In genomic region chr17:79011451-79012147, GRCh38 we compare ENCODE assay signal across 14 cellular contexts. TPM values are rescaled to one million over a fixed set of nuclear protein-coding genes. Genes with fewer than 3 reads are reported as not detected.
DNase-seq lines count a peak whose midpoint lies in the region; ATAC-seq, FAIRE-seq and TF ChIP-seq lines count a peak whose summit lies in the region.
"Had no signal": no experiment of that assay in that cellular context is flagged by ENCODE, and none has a peak within 500 bp of the region (broad histone marks: within the 10 kb centered on the region; RNA-seq: fewer than 3 reads in every experiment).

No MANE protein-coding gene starts in this region.

- peaks cover 2% of the 10 kb centered on the region; the same call in 1 of the 2 replicates for H4K20me1 ChIP-seq in K562 (replicated peaks; ENCODE audit: control insufficient read depth, insufficient read depth, low read length)

- no peak overlapping the region for H3K9ac ChIP-seq in K562 (ENCODE audit: insufficient read depth in 1 of 2, low read depth in 2 of 2, low read length in 2 of 2)

- no peak for TF ChIP-seq CTCF in MCF 10A (IDR thresholded peaks at IDR 0.05; ENCODE audit: unreplicated experiment)
- TF ChIP-seq CTCF in breast epithelium (IDR thresholded peaks at IDR 0.05) = no peak
- no peak for TF ChIP-seq CTCF in K562 (IDR thresholded peaks at IDR 0.05 in 2 of 3, conservative IDR thresholded peaks at IDR 0.05 in 1 of 3; ENCODE audit: insufficient read depth in 2 of 3, low read depth in 1 of 3, low read length in 3 of 3)
- no peak for TF ChIP-seq CTCF in type B pancreatic cell (conservative IDR thresholded peaks at IDR 0.05)

- H3K27ac ChIP-seq in breast epithelium = no peak overlapping the region
- H3K27ac ChIP-seq in K562 (ENCODE audit: extremely low read depth, low read depth, low read length) = no peak overlapping the region
- H3K27ac ChIP-seq: heart left ventricle had no signal

- peaks cover 3% of the 10 kb centered on the region for H3K9me1 ChIP-seq in K562 (ENCODE audit: control insufficient read depth, insufficient read depth, low read length)

- WGBS in K562 (ENCODE audit: insufficient coverage, low coverage, missing lambda C conversion rate) = 9% methylated on average over 5 of the region's 5 CpGs

- H3K36me3 ChIP-seq in breast epithelium = no peaks in the 10 kb centered on the region
- peaks cover 11% of the 10 kb centered on the region; the same call in 2 of the 3 replicates for H3K36me3 ChIP-seq in K562 (ENCODE audit: control insufficient read depth, insufficient read depth, low read length)

- in situ Hi-C loops in K562 (cut with MboI) = no loop called here

- no peak for FAIRE-seq in K562 (lab: Jason Lieb, UNC)

- BruUV-seq in MCF 10A (replicated peaks; lab: Mats Ljungman, UMichigan) = no TSS peak
- no TSS peak for BruUV-seq in K562 (replicated peaks; lab: Mats Ljungman, UMichigan)

- POLR2A ChIA-PET in MCF 10A (lab: Yijun Ruan, JAX) (interaction anchor here (0.5 to 1.5 kb wide), 2 partner anchors 14 to 25 kb away, joined by 3 to 4 read pairs; no protein-coding TSS in a partner anchor), K562 (lab: Yijun Ruan, JAX) (no interaction called here)

- ATAC-seq in K562 (no peak; the same call in 2 of the 3 replicates), GM18519 (IDR thresholded peaks at IDR 0.05; ENCODE audit: low FRiP score, unreplicated experiment) (no peak), GM21360 (IDR thresholded peaks at IDR 0.05; ENCODE audit: unreplicated experiment) (no peak)
- ATAC-seq: heart left ventricle had no signal

- H2AFZ ChIP-seq in K562 (ENCODE audit: low read depth, low read length) = peak overlapping the region; percentile 51

- no peaks in the 10 kb centered on the region for H3K27me3 ChIP-seq in breast epithelium
- H3K27me3 ChIP-seq in K562 (ENCODE audit: control insufficient read depth in 2 of 2, insufficient read depth in 2 of 2, low read length in 2 of 2) = no peaks in the 10 kb centered on the region
- H3K27me3 ChIP-seq: heart left ventricle had no signal

- H3K4me3 Mint-ChIP-seq in MCF 10A (ENCODE audit: unreplicated experiment) = peak overlapping the region; percentile 13
- H3K4me3 Mint-ChIP-seq in immature natural killer cell = peak overlapping the region in 4 of 5 donors; percentile 86 to 94 (median 92)
- peak overlapping the region; percentile 88 for H3K4me3 Mint-ChIP-seq in type B pancreatic cell

- H3K4me1 ChIP-seq in breast epithelium (peaks cover 6 to 14% of the 10 kb centered on the region in 2 donors), K562 (replicated peaks in 1 of 2; ENCODE audit: control insufficient read depth in 2 of 2, insufficient read depth in 2 of 2, low read length in 2 of 2) (peaks cover 23 to 25% of the 10 kb centered on the region in 2 experiments)

- H3K27me3 Mint-ChIP-seq in MCF 10A (ENCODE audit: insufficient read depth, unreplicated experiment) = no peaks in the 10 kb centered on the region
- peaks cover 18 to 31% (median 23%) of the 10 kb centered on the region in 3 donors for H3K27me3 Mint-ChIP-seq in immature natural killer cell (ENCODE audit: low read depth in 3 of 3)
- no peaks in the 10 kb centered on the region for H3K27me3 Mint-ChIP-seq in type B pancreatic cell

- H3K9me3 Mint-ChIP-seq in MCF 10A (ENCODE audit: unreplicated experiment) = peaks cover 7% of the 10 kb centered on the region
- H3K9me3 Mint-ChIP-seq in immature natural killer cell = no peaks in the 10 kb centered on the region
- H3K9me3 Mint-ChIP-seq in type B pancreatic cell = peaks cover 5% of the 10 kb centered on the region

- no peak overlapping the region; the same call in 1 of the 2 replicates for H3K4me2 ChIP-seq in K562 (ENCODE audit: insufficient read depth, low read length)

- H3K36me3 Mint-ChIP-seq in MCF 10A (ENCODE audit: insufficient read depth, unreplicated experiment) (peaks cover 6% of the 10 kb centered on the region), immature natural killer cell (peaks cover 0 to 3% (median 0%) of the 10 kb centered on the region in 3 donors), type B pancreatic cell (peaks cover 4% of the 10 kb centered on the region)

- peaks cover 30% of the 10 kb centered on the region for H3K79me2 ChIP-seq in K562 (ENCODE audit: control insufficient read depth, insufficient read depth, low read length)

- peaks cover 26% of the 10 kb centered on the region for H3K4me1 Mint-ChIP-seq in MCF 10A (ENCODE audit: insufficient read depth, unreplicated experiment)
- peaks cover 33 to 37% of the 10 kb centered on the region in 2 donors for H3K4me1 Mint-ChIP-seq in immature natural killer cell
- peaks cover 30% of the 10 kb centered on the region for H3K4me1 Mint-ChIP-seq in type B pancreatic cell (ENCODE audit: unreplicated experiment)

- TF ChIP-seq RAD21 in K562 (CRISPR knock-in tag; conservative IDR thresholded peaks at IDR 0.05 in 1 of 2, IDR thresholded peaks at IDR 0.05 in 1 of 2) = peak in 1 of 2 experiments; percentile 30; a peak in 1 of 4 replicates

- H3K9me3 ChIP-seq in breast epithelium (no peaks in the 10 kb centered on the region), K562 (replicated peaks; ENCODE audit: control insufficient read depth, insufficient read depth, low read depth, low read length) (no peaks in the 10 kb centered on the region)
- H3K9me3 ChIP-seq: heart left ventricle had no signal

- no peak for DNase-seq in MCF 10A (ENCODE audit: unreplicated experiment)
- no peak for DNase-seq in breast epithelium (ENCODE audit: low spot score in 2 of 2)
- DNase-seq in K562 (ENCODE audit: extremely low read depth in 1 of 4, low spot score in 3 of 4) = peak in 1 of 4 experiments; percentile 42
- DNase-seq in immature natural killer cell = no peak
- DNase-seq in type B pancreatic cell (ENCODE audit: extremely low spot score, unreplicated experiment) = no peak
- DNase-seq in activated CD4-positive, CD25-positive, alpha-beta regulatory T cell (lab: John Stamatoyannopoulos, UW) = no peak
- DNase-seq: activated CD4-positive, alpha-beta T cell treated with anti-CD3 and anti-CD28 coated beads for 48 hours; activated gamma-delta T cell treated with Interleukin-2 at 50 U/mL for 16 hours; GF-D8; heart left ventricle; NCI-H146; NCI-H774 had no signal

- H3K27ac Mint-ChIP-seq in MCF 10A (ENCODE audit: low read depth, unreplicated experiment) = no peak overlapping the region
- H3K27ac Mint-ChIP-seq in immature natural killer cell = peak overlapping the region in 1 of 6 donors; percentile 90
- peak overlapping the region; percentile 81 for H3K27ac Mint-ChIP-seq in type B pancreatic cell

- CTCF ChIA-PET in MCF 10A (lab: Yijun Ruan, JAX) (interaction anchor here (0.6 to 0.7 kb wide), 2 partner anchors 28 to 970 kb away, joined by 3 read pairs; no protein-coding TSS in a partner anchor), K562 (lab: Yijun Ruan, JAX; ENCODE audit: low intra/inter-chr PET ratio) (no interaction called here)

- H3K4me3 ChIP-seq in breast epithelium = no peak overlapping the region
- H3K4me3 ChIP-seq in K562 = no peak overlapping the region
- H3K4me3 ChIP-seq: heart left ventricle had no signal

- no peak for TF ChIP-seq POLR2A in breast epithelium (IDR thresholded peaks at IDR 0.05)
- TF ChIP-seq POLR2A in K562 (conservative IDR thresholded peaks at IDR 0.05) = no peak

- peak; percentile 33; the same call in 1 of the 2 replicates for TF ChIP-seq EP300 in K562 (IDR thresholded peaks at IDR 0.05; ENCODE audit: low read length)

- intact Hi-C loops in MCF 10A (cut with micrococcal nuclease) (loop anchor here (10.0 kb wide), 1 partner anchor 383 kb away; no protein-coding TSS in a partner anchor), breast epithelium (cut with DNase I; ENCODE audit: low total_unique reads) (no loop called here), K562 (cut with micrococcal nuclease) (no loop called here)

RNA-seq across cellular contexts. Expression of gene CANT1, which starts 2.0 kb away (rescaled TPM):
- total RNA-seq in MCF 10A (2022) (62.5 and 65.1 TPM in 2 replicates), breast epithelium (10 to 100 TPM; 26.1 to 48.1 (median 41.0) TPM), K562 (2014; rRNA removed) (25.7 and 30.6 TPM in 2 replicates), K562 (2014; rRNA removed; fragmentation: Illumina TruSeq; extraction: Trizol) (12.6 and 13.9 TPM in 2 replicates), K562 (2015; rRNA removed; fragmentation: Illumina TruSeq; extraction: Trizol) (21.6 and 23.9 TPM in 2 replicates), K562 (2021) (66.4 and 68.4 TPM in 2 replicates), type B pancreatic cell (ENCODE audit: low replicate concordance) (75.1 and 105 TPM in 2 replicates)
- total RNA-seq in K562 (2011; cell fraction: chromatin; rRNA removed; ENCODE audit: low replicate concordance) = 43.0 and 99.3 TPM in 2 replicates
- total RNA-seq in K562 (2011; cell fraction: nucleolus; rRNA removed) = 96.1 and 114 TPM in 2 replicates
- total RNA-seq in K562 (2011; cell fraction: nucleoplasm; rRNA removed) = 74.2 and 76.3 TPM in 2 replicates
- polyA plus RNA-seq in K562 (2011; rRNA removed) (22.5 and 27.2 TPM in 2 replicates), K562 (2014; fragmentation: Illumina TruSeq; extraction: Trizol) (25.8 and 29.2 TPM in 2 replicates), K562 (2014; fragmentation: Nextera tagmentation; extraction: Ambion mirVana) (1 to 10 TPM; 2.7 to 2.9 TPM), K562 (2014; rRNA removed) (24.9 and 25.2 TPM in 2 replicates), immature natural killer cell (1 to 10 TPM; 3.7 to 7.2 (median 4.6) TPM)
- 22.3 and 42.0 TPM in 2 replicates for polyA plus RNA-seq in K562 (2011; cell fraction: cytosol; rRNA removed)
- polyA plus RNA-seq in K562 (2011; cell fraction: nucleus; rRNA removed) = 19.9 and 27.7 TPM in 2 replicates
- 50.7 and 73.7 TPM in 2 replicates for polyA plus RNA-seq in K562 (2012)
- 26.4 and 26.9 TPM in 2 replicates for polyA minus RNA-seq in K562 (2011; rRNA and poly(A)+ RNA removed)
- 29.2 and 54.9 TPM in 2 replicates for polyA minus RNA-seq in K562 (2011; cell fraction: cytosol; rRNA and poly(A)+ RNA removed)
- 12.3 and 17.8 TPM in 2 replicates for polyA minus RNA-seq in K562 (2011; cell fraction: nucleus; rRNA and poly(A)+ RNA removed)

RNA-seq across cellular contexts. Expression of gene C1QTNF1, which starts 12.4 kb away (rescaled TPM):
- 3.0 and 3.3 TPM in 2 replicates for total RNA-seq in MCF 10A (2022)
- total RNA-seq in breast epithelium = 100 to 1,000 TPM in 1 of 3 donors, 10 to 100 TPM in 2; 54.0 to 326 (median 61.9) TPM
- total RNA-seq in K562 (2011; cell fraction: chromatin; rRNA removed; ENCODE audit: low replicate concordance) = not detected in 2 replicates
- not detected in 2 replicates for total RNA-seq in K562 (2011; cell fraction: nucleolus; rRNA removed)
- not detected in 2 replicates for total RNA-seq in K562 (2011; cell fraction: nucleoplasm; rRNA removed)
- total RNA-seq in K562 (2014; rRNA removed) = not detected in 2 replicates
- not detected in 2 replicates for total RNA-seq in K562 (2014; rRNA removed; fragmentation: Illumina TruSeq; extraction: Trizol)
- total RNA-seq in K562 (2015; rRNA removed; fragmentation: Illumina TruSeq; extraction: Trizol) = not detected in 2 replicates
- total RNA-seq in K562 (2021) = 0.09 and 0.22 TPM in 2 replicates
- not detected in 2 replicates for polyA plus RNA-seq in K562 (2011; rRNA removed)
- not detected in 2 replicates for polyA plus RNA-seq in K562 (2011; cell fraction: cytosol; rRNA removed)
- not detected in 2 replicates for polyA plus RNA-seq in K562 (2011; cell fraction: nucleus; rRNA removed)
- polyA plus RNA-seq in K562 (2012) = not detected in 2 replicates
- polyA plus RNA-seq in K562 (2014; fragmentation: Illumina TruSeq; extraction: Trizol) = not detected in 2 replicates
- polyA plus RNA-seq in K562 (2014; fragmentation: Nextera tagmentation; extraction: Ambion mirVana) = not detected
- polyA plus RNA-seq in K562 (2014; rRNA removed) = not detected in 2 replicates
- polyA minus RNA-seq in K562 (2011; rRNA and poly(A)+ RNA removed) = not detected in 2 replicates
- not detected in 2 replicates for polyA minus RNA-seq in K562 (2011; cell fraction: cytosol; rRNA and poly(A)+ RNA removed)
- not detected in 2 replicates for polyA minus RNA-seq in K562 (2011; cell fraction: nucleus; rRNA and poly(A)+ RNA removed)
- not detected for polyA plus RNA-seq in immature natural killer cell
- total RNA-seq in type B pancreatic cell (ENCODE audit: low replicate concordance) = 8.7 and 9.4 TPM in 2 replicates

RNA-seq across cellular contexts. Expression of gene LGALS3BP, which starts 31.9 kb away (rescaled TPM):
- total RNA-seq in MCF 10A (2022) (56.7 and 58.0 TPM in 2 replicates), breast epithelium (100 to 1,000 TPM; 192 to 532 (median 206) TPM), K562 (2014; rRNA removed) (4.8 and 5.9 TPM in 2 replicates), K562 (2014; rRNA removed; fragmentation: Illumina TruSeq; extraction: Trizol) (0.73 and 1.4 TPM in 2 replicates), K562 (2015; rRNA removed; fragmentation: Illumina TruSeq; extraction: Trizol) (4.4 and 4.7 TPM in 2 replicates), K562 (2021) (5.3 and 8.7 TPM in 2 replicates), type B pancreatic cell (ENCODE audit: low replicate concordance) (154 and 202 TPM in 2 replicates)
- 1.6 and 6.3 TPM in 2 replicates for total RNA-seq in K562 (2011; cell fraction: chromatin; rRNA removed; ENCODE audit: low replicate concordance)
- total RNA-seq in K562 (2011; cell fraction: nucleolus; rRNA removed) = 7.7 and 7.8 TPM in 2 replicates
- 4.3 and 5.4 TPM in 2 replicates for total RNA-seq in K562 (2011; cell fraction: nucleoplasm; rRNA removed)
- polyA plus RNA-seq in K562 (2011; rRNA removed) (0.68 and 2.4 TPM in 2 replicates), K562 (2014; fragmentation: Illumina TruSeq; extraction: Trizol) (3.8 and 4.2 TPM in 2 replicates), K562 (2014; fragmentation: Nextera tagmentation; extraction: Ambion mirVana) (under 1 TPM; 0.39 to 0.59 TPM), K562 (2014; rRNA removed) (3.2 and 3.3 TPM in 2 replicates), immature natural killer cell (10 to 100 TPM in 1 of 3 donors, 1 to 10 TPM in 2; 3.4 to 10.2 (median 3.6) TPM)
- 1.2 and 2.3 TPM in 2 replicates for polyA plus RNA-seq in K562 (2011; cell fraction: cytosol; rRNA removed)
- polyA plus RNA-seq in K562 (2011; cell fraction: nucleus; rRNA removed) = 3.9 and 8.1 TPM in 2 replicates
- 8.6 and 29.2 TPM in 2 replicates for polyA plus RNA-seq in K562 (2012)
- 1.1 and 1.3 TPM in 2 replicates for polyA minus RNA-seq in K562 (2011; rRNA and poly(A)+ RNA removed)
- polyA minus RNA-seq in K562 (2011; cell fraction: cytosol; rRNA and poly(A)+ RNA removed) = 4.7 and 6.4 TPM in 2 replicates
- 1.4 and 2.8 TPM in 2 replicates for polyA minus RNA-seq in K562 (2011; cell fraction: nucleus; rRNA and poly(A)+ RNA removed)

Comparison
In these comparisons a context has a peak if more than half of its experiments do, and no peak if none do; other contexts are left out.
1. H3K4me3 Mint-ChIP-seq: peak in every context shown above with its lines; median percentile 92 in immature natural killer cell; 88 in type B pancreatic cell; 13 in MCF 10A.